In the genomic region with DNA sequence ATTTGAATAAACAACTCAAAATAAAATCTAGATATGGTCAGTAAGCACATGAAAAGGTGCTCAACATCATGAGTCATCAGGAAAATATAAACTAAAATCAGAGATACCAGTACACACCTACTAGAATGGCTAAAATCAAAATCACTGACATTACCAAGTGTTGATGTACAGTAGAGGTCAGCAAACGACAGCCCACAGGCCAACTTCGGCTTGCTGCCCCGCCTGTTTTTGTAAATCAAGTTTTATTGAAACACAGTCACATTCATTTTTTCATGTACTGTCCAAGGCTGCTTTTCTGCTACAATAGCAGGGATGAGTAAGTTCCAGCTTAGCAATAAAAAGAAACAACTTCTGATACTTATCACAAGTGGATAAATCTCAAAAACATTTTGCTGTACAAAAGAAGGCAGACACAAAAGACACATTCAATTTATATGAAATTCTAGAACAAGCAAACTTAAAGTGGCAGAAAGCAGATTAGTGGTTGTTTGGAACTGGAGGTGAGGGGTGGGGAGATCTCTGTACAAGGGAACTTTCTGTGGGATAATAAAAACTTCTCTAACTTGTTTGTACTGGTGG, we compare ENCODE assay signal across 12 cellular contexts. TPM values are rescaled to one million over a fixed set of nuclear protein-coding genes. Genes with fewer than 3 reads are reported as not detected.
A peak's percentile ranks its signal among the peaks of the same experiment; 100 is the strongest.
DNase-seq lines count a peak whose midpoint lies in the region; FAIRE-seq and TF ChIP-seq lines count a peak whose summit lies in the region.
"Had no signal": no experiment of that assay in that cellular context is flagged by ENCODE, and none has a peak within 500 bp of the region (broad histone marks: within the 10 kb centered on the region; RNA-seq: fewer than 3 reads in every experiment).

No MANE protein-coding gene starts in this region.

- 25% methylated on average over 1 of the region's 3 CpGs for WGBS in mesenchymal stem cell

- H3K4me1 ChIP-seq in mesenchymal stem cell (ENCODE audit: control insufficient read depth, insufficient read depth, low read depth, low read length), result no peaks in the 10 kb centered on the region

- H2AK5ac ChIP-seq in mesenchymal stem cell (ENCODE audit: low read length, severe bottlenecking), result no peak overlapping the region

- FAIRE-seq in bronchial epithelial cell (lab: Jason Lieb, UNC), result no peak

- in situ Hi-C loops in Caki2 (cut with HindIII; ENCODE audit: low pct_unique_long_range_greater_than_20kb, low sequenced_read_pairs), result no loop called here

- no peak overlapping the region for H4K91ac ChIP-seq in mesenchymal stem cell (ENCODE audit: low read length)

- H3K27me3 ChIP-seq in bronchial epithelial cell (ENCODE audit: control insufficient read depth, insufficient read depth, low read length) (no peaks in the 10 kb centered on the region), mesenchymal stem cell (ENCODE audit: control insufficient read depth in 1 of 2, insufficient read depth in 1 of 2, low read length in 2 of 2) (no peaks in the 10 kb centered on the region)

- TF ChIP-seq CTCF in bronchial epithelial cell (IDR thresholded peaks at IDR 0.05; ENCODE audit: insufficient read depth, low read length, severe bottlenecking), result peak; percentile 5

- H3K9me3 ChIP-seq in mesenchymal stem cell (ENCODE audit: control insufficient read depth, low read length), result no peaks in the 10 kb centered on the region

- no peak overlapping the region for H3K27ac ChIP-seq in mesenchymal stem cell (ENCODE audit: low read length, poor library complexity, severe bottlenecking)
- H3K27ac ChIP-seq: coronary artery had no signal

- H2BK5ac ChIP-seq in mesenchymal stem cell (ENCODE audit: low read depth, low read length, poor library complexity, severe bottlenecking), result no peak overlapping the region

- DNase-seq in Caki2 (ENCODE audit: low read depth), result peak; percentile 39
- peak; percentile 37 for DNase-seq in LHCN-M2 (ENCODE audit: low read depth)
- DNase-seq in bronchial epithelial cell (ENCODE audit: low read depth), result peak; percentile 30
- DNase-seq in mesenchymal stem cell, result no peak
- DNase-seq in central memory CD4-positive, alpha-beta T cell, result no peak
- no peak for DNase-seq in ecto neural progenitor cell (ENCODE audit: low spot score)
- no peak for DNase-seq in COR-L47 (lab: John Stamatoyannopoulos, UW)
- no peak for DNase-seq in Ammon's horn (ENCODE audit: low spot score)
- DNase-seq: head of caudate nucleus; NCI-H2081 treated with DMSO at 0.1 percent for 48 hours; stimulated activated naive CD4-positive, alpha-beta T cell had no signal

- H2BK12ac ChIP-seq in mesenchymal stem cell (ENCODE audit: low read length in 2 of 2), result no peak overlapping the region

- H2BK120ac ChIP-seq in mesenchymal stem cell (ENCODE audit: low read depth, low read length), result no peak overlapping the region

- H3K36me3 ChIP-seq in bronchial epithelial cell (ENCODE audit: control insufficient read depth, insufficient read depth, low read length) (no peaks in the 10 kb centered on the region), mesenchymal stem cell (ENCODE audit: control insufficient read depth in 1 of 2, insufficient read depth in 2 of 2, low read depth in 1 of 2, low read length in 2 of 2) (peaks cover 0 to 10% of the 10 kb centered on the region in 2 experiments)

- H2BK15ac ChIP-seq in mesenchymal stem cell (ENCODE audit: low read depth, poor library complexity, severe bottlenecking), result no peak overlapping the region

- peak overlapping the region; percentile 64 for H3K9ac ChIP-seq in mesenchymal stem cell (ENCODE audit: low read length)

- no peak overlapping the region for H2AFZ ChIP-seq in mesenchymal stem cell (ENCODE audit: low read depth, low read length)

- no peak overlapping the region for H3K18ac ChIP-seq in mesenchymal stem cell (ENCODE audit: low read depth in 1 of 2, low read length in 2 of 2)

- no peak overlapping the region for H3K4me2 ChIP-seq in mesenchymal stem cell (ENCODE audit: low read length, poor library complexity, severe bottlenecking)

- no peak overlapping the region for H4K8ac ChIP-seq in mesenchymal stem cell (ENCODE audit: low read length)

- H3K4ac ChIP-seq in mesenchymal stem cell (ENCODE audit: low read depth in 1 of 2, low read length in 2 of 2), result no peak overlapping the region

- H3K79me1 ChIP-seq in mesenchymal stem cell (replicated peaks; ENCODE audit: low read length, poor library complexity, severe bottlenecking), result peaks cover 4% of the 10 kb centered on the region

- H3K23ac ChIP-seq in mesenchymal stem cell (ENCODE audit: low read length in 2 of 2), result no peak overlapping the region

- no peak overlapping the region for H3K14ac ChIP-seq in mesenchymal stem cell (ENCODE audit: low read length in 2 of 2)

- H3K4me3 ChIP-seq in bronchial epithelial cell (ENCODE audit: low read depth, low read length) (no peak overlapping the region), mesenchymal stem cell (ENCODE audit: insufficient read depth in 1 of 2, low read depth in 1 of 2, low read length in 2 of 2) (no peak overlapping the region)
- H3K4me3 ChIP-seq: coronary artery had no signal

RNA-seq across cellular contexts. Expression of gene TRAK2, which starts 32.1 kb away (rescaled TPM):
- 5.9 and 17.8 TPM in 2 replicates for total RNA-seq in Caki2 (2014; rRNA removed; shearing (Covaris generic); ENCODE audit: low replicate concordance)
- 47.8 and 73.9 TPM in 2 replicates for total RNA-seq in LHCN-M2 (2014; rRNA removed)
- 23.2 TPM for polyA plus RNA-seq in LHCN-M2 (2012)
- total RNA-seq in bronchial epithelial cell, result 9.2 and 12.7 TPM in 2 replicates
- polyA plus RNA-seq in mesenchymal stem cell (2013, experiment 1 of 2), result 22.0 TPM
- 21.9 TPM for polyA plus RNA-seq in mesenchymal stem cell (2013, experiment 2 of 2)

RNA-seq across cellular contexts. Expression of gene STRADB, which starts 32.4 kb away (rescaled TPM):
- total RNA-seq in Caki2 (2014; rRNA removed; shearing (Covaris generic); ENCODE audit: low replicate concordance), result 68.7 and 69.4 TPM in 2 replicates
- total RNA-seq in LHCN-M2 (2014; rRNA removed) (255 and 259 TPM in 2 replicates), bronchial epithelial cell (11.3 and 21.3 TPM in 2 replicates)
- polyA plus RNA-seq in LHCN-M2 (2012), result 48.6 TPM
- 16.6 TPM for polyA plus RNA-seq in mesenchymal stem cell (2013, experiment 1 of 2)
- 17.7 TPM for polyA plus RNA-seq in mesenchymal stem cell (2013, experiment 2 of 2)

Comparison
In these comparisons a context has a peak if more than half of its experiments do, and no peak if none do; other contexts are left out.
1. DNase-seq: peak in Caki2 (single experiment), LHCN-M2 (single experiment) and bronchial epithelial cell (single experiment); none in mesenchymal stem cell (single experiment), central memory CD4-positive, alpha-beta T cell (single experiment), ecto neural progenitor cell (single experiment), COR-L47 (single experiment) and Ammon's horn (single experiment).